ENCODE assay signal across 2 cellular contexts in the genomic region with DNA sequence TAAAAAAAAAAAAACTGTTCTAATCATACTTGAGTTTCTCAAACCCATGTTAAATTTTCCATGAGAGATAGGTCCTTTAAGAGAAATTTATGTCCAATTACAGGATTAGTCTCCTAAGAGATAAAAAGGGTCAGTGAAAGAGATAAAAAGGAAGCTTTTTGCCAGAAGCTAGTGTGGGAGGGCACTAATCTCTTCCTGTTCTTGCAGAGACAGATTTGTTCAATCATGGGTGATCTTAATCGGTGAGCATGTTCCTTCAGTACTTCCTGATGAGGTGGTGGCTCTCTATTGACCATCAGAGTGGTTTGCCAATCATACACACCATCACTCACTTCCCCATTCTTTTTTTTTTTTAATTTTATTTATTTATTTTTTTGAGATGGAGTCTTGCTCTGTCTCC.
A peak's percentile ranks its signal among the peaks of the same experiment; 100 is the strongest.
TF ChIP-seq lines count a peak whose summit lies in the region.

No MANE protein-coding gene starts in this region.

TF ChIP-seq in SK-N-SH treated with all-trans-retinoic acid at 6 μM for 48 hours, 23 proteins besides CTCF, POLR2A, EP300 and RAD21 (continued from another document):
- TF ChIP-seq, protein P1, sequence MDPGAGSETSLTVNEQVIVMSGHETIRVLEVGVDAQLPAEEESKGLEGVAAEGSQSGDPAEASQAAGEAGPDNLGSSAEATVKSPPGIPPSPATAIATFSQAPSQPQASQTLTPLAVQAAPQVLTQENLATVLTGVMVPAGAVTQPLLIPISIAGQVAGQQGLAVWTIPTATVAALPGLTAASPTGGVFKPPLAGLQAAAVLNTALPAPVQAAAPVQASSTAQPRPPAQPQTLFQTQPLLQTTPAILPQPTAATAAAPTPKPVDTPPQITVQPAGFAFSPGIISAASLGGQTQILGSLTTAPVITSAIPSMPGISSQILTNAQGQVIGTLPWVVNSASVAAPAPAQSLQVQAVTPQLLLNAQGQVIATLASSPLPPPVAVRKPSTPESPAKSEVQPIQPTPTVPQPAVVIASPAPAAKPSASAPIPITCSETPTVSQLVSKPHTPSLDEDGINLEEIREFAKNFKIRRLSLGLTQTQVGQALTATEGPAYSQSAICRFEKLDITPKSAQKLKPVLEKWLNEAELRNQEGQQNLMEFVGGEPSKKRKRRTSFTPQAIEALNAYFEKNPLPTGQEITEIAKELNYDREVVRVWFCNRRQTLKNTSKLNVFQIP (CRISPR knock-in tag; IDR thresholded peaks at IDR 0.05; ENCODE audit: borderline replicate concordance, low read depth) = no peak
- TF ChIP-seq CSDC2 (CRISPR knock-in tag; IDR thresholded peaks at IDR 0.05) (no peak), ISL1 (CRISPR knock-in tag; IDR thresholded peaks at IDR 0.05) (peak; percentile 30)

TF ChIP-seq in SK-N-SH, 30 proteins besides CTCF, POLR2A, EP300 and RAD21 (continued from another document):
- TF ChIP-seq MAX (IDR thresholded peaks at IDR 0.05; ENCODE audit: low read depth) = no peak
- TF ChIP-seq GATA2 (CRISPR knock-in tag; IDR thresholded peaks at IDR 0.05) = no peak
- TF ChIP-seq RFX5 (IDR thresholded peaks at IDR 0.05; ENCODE audit: low read length) = no peak
- TF ChIP-seq FOXJ3 (CRISPR knock-in tag; IDR thresholded peaks at IDR 0.05) = no peak
- no peak for TF ChIP-seq USF1 (IDR thresholded peaks at IDR 0.05; ENCODE audit: borderline replicate concordance, low read depth)
- TF ChIP-seq USF2 (IDR thresholded peaks at IDR 0.05; ENCODE audit: borderline replicate concordance, low read depth, low read length) = no peak
- no peak for TF ChIP-seq NRF1 (IDR thresholded peaks at IDR 0.05; ENCODE audit: low read depth, low read length)
- TF ChIP-seq POLR2AphosphoS5 (IDR thresholded peaks at IDR 0.05; ENCODE audit: low read depth, low read length) = no peak
- no peak for TF ChIP-seq GABPA (IDR thresholded peaks at IDR 0.05; ENCODE audit: low read depth)
